In the genomic region with DNA sequence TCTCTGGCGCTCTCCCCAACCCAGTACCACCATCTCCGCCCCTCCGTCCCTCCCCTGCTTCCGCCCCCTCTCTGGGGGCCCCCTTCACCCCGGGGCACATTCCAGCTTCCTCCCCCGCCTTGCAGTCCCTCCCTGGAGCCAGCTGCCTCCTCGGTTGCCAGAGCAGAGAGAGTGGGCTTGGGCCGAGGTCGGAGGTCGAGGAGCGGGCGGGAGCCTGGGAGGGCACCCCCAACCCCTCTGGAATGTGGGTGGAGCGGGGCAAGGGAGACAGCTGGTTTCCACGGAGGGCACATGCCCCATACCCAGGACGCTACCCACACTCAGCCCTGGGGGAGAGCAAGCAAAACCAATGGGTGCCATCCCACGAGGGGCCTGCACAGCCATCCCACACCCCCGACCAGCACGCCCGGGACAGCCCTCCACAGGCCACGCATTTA, we compare ENCODE assay signal across 9 cellular contexts. TPM values are rescaled to one million over a fixed set of nuclear protein-coding genes. Genes with fewer than 3 reads are reported as not detected.
A peak's percentile ranks its signal among the peaks of the same experiment; 100 is the strongest.
DNase-seq lines count a peak whose midpoint lies in the region; ATAC-seq and TF ChIP-seq lines count a peak whose summit lies in the region.
"Had no signal": no experiment of that assay in that cellular context is flagged by ENCODE, and none has a peak within 500 bp of the region (broad histone marks: within the 10 kb centered on the region; RNA-seq: fewer than 3 reads in every experiment).

No MANE protein-coding gene starts in this region.

- no peak overlapping the region for H3K4me3 ChIP-seq in CD4-positive, CD25-positive, alpha-beta regulatory T cell (ENCODE audit: low read depth, low read length)
- H3K4me3 ChIP-seq in OCI-LY7 (ENCODE audit: low read depth, low read length, poor library complexity, severe bottlenecking) (peak overlapping the region; percentile 78), endodermal cell (ENCODE audit: low read length) (peak overlapping the region; percentile 84), osteoblast (ENCODE audit: insufficient read depth, low read length) (peak overlapping the region; percentile 80)

- intact Hi-C loops in OCI-LY7 (cut with micrococcal nuclease; ENCODE audit: unreplicated experiment): loop anchor here (10.0 kb wide), 1 partner anchor 238 kb away; a partner anchor contains a TSS

- POLR2A ChIA-PET in OCI-LY7 (lab: Charles Lee): interaction anchor here (0.6 kb wide), 1 partner anchor 152 kb away, joined by 3 read pairs; no protein-coding TSS in a partner anchor

- no peak for TF ChIP-seq CTCF in OCI-LY7 (conservative IDR thresholded peaks at IDR 0.05; ENCODE audit: low read length)
- no peak for TF ChIP-seq CTCF in endodermal cell (conservative IDR thresholded peaks at IDR 0.05)
- TF ChIP-seq CTCF in osteoblast (IDR thresholded peaks at IDR 0.05; ENCODE audit: extremely low read depth, low read depth, low read length): no peak

- no peaks in the 10 kb centered on the region for H3K9me3 ChIP-seq in CD4-positive, CD25-positive, alpha-beta regulatory T cell (ENCODE audit: control insufficient read depth in 2 of 2, low read length in 2 of 2)
- no peaks in the 10 kb centered on the region for H3K9me3 ChIP-seq in OCI-LY7 (ENCODE audit: low read length)
- H3K9me3 ChIP-seq in endodermal cell (ENCODE audit: control insufficient read depth, low read length): no peaks in the 10 kb centered on the region
- no peaks in the 10 kb centered on the region for H3K9me3 ChIP-seq in osteoblast (ENCODE audit: low read depth, low read length)

- no peaks in the 10 kb centered on the region for H3K36me3 Mint-ChIP-seq in CD4-positive, CD25-positive, alpha-beta regulatory T cell
- peaks cover 11% of the 10 kb centered on the region for H3K36me3 Mint-ChIP-seq in endodermal cell (ENCODE audit: low read depth)

- no peak for ATAC-seq in CD4-positive, CD25-positive, alpha-beta regulatory T cell (ENCODE audit: low read depth in 2 of 2)
- ATAC-seq in GM19351 (IDR thresholded peaks at IDR 0.05; ENCODE audit: unreplicated experiment) (no peak), HG02763 (IDR thresholded peaks at IDR 0.05; ENCODE audit: unreplicated experiment) (no peak)

- H3K79me2 ChIP-seq in OCI-LY7 (ENCODE audit: insufficient read depth, low read depth, low read length) (peaks cover 26% of the 10 kb centered on the region; the same call in 1 of the 2 replicates), osteoblast (ENCODE audit: insufficient read depth, low read length) (peaks cover 9% of the 10 kb centered on the region)

- peaks cover 0 to 66% (median 21%) of the 10 kb centered on the region in 4 donors for H3K4me1 Mint-ChIP-seq in CD4-positive, CD25-positive, alpha-beta regulatory T cell
- peaks cover 42% of the 10 kb centered on the region for H3K4me1 Mint-ChIP-seq in endodermal cell

- 28 to 62% methylated on average over 4 to 20 of the region's 20 CpGs for WGBS in endodermal cell (ENCODE audit: insufficient coverage in 1 of 2, insufficient read length in 1 of 2), 2 experiments

- no peak overlapping the region for H2AFZ ChIP-seq in OCI-LY7 (ENCODE audit: low read length)
- H2AFZ ChIP-seq in osteoblast (ENCODE audit: low read length): no peak overlapping the region

- H3K36me3 ChIP-seq in CD4-positive, CD25-positive, alpha-beta regulatory T cell (ENCODE audit: control insufficient read depth, insufficient read depth, low read length): peaks cover 1% of the 10 kb centered on the region
- H3K36me3 ChIP-seq in OCI-LY7 (ENCODE audit: insufficient read depth, low read length) (peaks cover 14% of the 10 kb centered on the region; the same call in 1 of the 2 replicates), endodermal cell (ENCODE audit: control insufficient read depth, insufficient read depth, low read length) (peaks cover 11% of the 10 kb centered on the region), osteoblast (ENCODE audit: insufficient read depth, low read length) (peaks cover 7% of the 10 kb centered on the region)

- H3K4me2 ChIP-seq in OCI-LY7 (ENCODE audit: low read length) (peak overlapping the region; percentile 83), osteoblast (ENCODE audit: insufficient read depth, low read length) (peak overlapping the region; percentile 89)

- no TSS peak for BruUV-seq in OCI-LY7 (replicated peaks; lab: Mats Ljungman, UMichigan)

- DNase-seq in CD4-positive, CD25-positive, alpha-beta regulatory T cell: no peak
- DNase-seq in OCI-LY7 (ENCODE audit: low spot score): peak; percentile 32
- no peak for DNase-seq in endodermal cell
- no peak for DNase-seq in osteoblast (ENCODE audit: insufficient read length, low spot score, missing footprints)
- DNase-seq in SKM-1 treated with dmso at 0.1 percent for 144 hours (lab: John Stamatoyannopoulos, UW; ENCODE audit: unreplicated experiment): no peak
- no peak for DNase-seq in OCI-M1 (lab: John Stamatoyannopoulos, UW)
- DNase-seq: stimulated activated CD4-positive, alpha-beta T cell treated with anti-CD3 and anti-CD28 coated beads, Interleukin-4, amount 100 ng/mL, for 4 hours had no signal

- no peaks in the 10 kb centered on the region for H3K27me3 ChIP-seq in CD4-positive, CD25-positive, alpha-beta regulatory T cell (ENCODE audit: control insufficient read depth, insufficient read depth, low read length)
- H3K27me3 ChIP-seq in endodermal cell (ENCODE audit: control insufficient read depth, insufficient read depth, low read length, poor library complexity, severe bottlenecking) (peaks cover 7% of the 10 kb centered on the region), osteoblast (ENCODE audit: insufficient read depth, low read length) (no peaks in the 10 kb centered on the region)

- H4K20me1 ChIP-seq in OCI-LY7 (ENCODE audit: insufficient read depth, low read length): no peaks in the 10 kb centered on the region
- peaks cover 16% of the 10 kb centered on the region for H4K20me1 ChIP-seq in osteoblast (ENCODE audit: insufficient read depth, low read length)

- H3K4me1 ChIP-seq in CD4-positive, CD25-positive, alpha-beta regulatory T cell (ENCODE audit: control insufficient read depth, insufficient read depth, low read length, poor library complexity, severe bottlenecking): peaks cover 70% of the 10 kb centered on the region
- H3K4me1 ChIP-seq in OCI-LY7 (ENCODE audit: insufficient read depth, low read length, poor library complexity, severe bottlenecking): peaks cover 83% of the 10 kb centered on the region
- H3K4me1 ChIP-seq in endodermal cell (ENCODE audit: control insufficient read depth, insufficient read depth, low read length): peaks cover 28% of the 10 kb centered on the region
- peaks cover 50% of the 10 kb centered on the region for H3K4me1 ChIP-seq in osteoblast (ENCODE audit: insufficient read depth, low read length)

- H3K27ac ChIP-seq in CD4-positive, CD25-positive, alpha-beta regulatory T cell (ENCODE audit: insufficient read depth, low read length, poor library complexity, severe bottlenecking): peak overlapping the region; percentile 100
- peak overlapping the region; percentile 93 for H3K27ac ChIP-seq in OCI-LY7 (ENCODE audit: low read depth, low read length, poor library complexity, severe bottlenecking)
- H3K27ac ChIP-seq in endodermal cell (ENCODE audit: low read depth, low read length): peak overlapping the region; percentile 35
- H3K27ac ChIP-seq in osteoblast (ENCODE audit: low read depth, low read length): peak overlapping the region; percentile 93

- H3K9ac ChIP-seq in endodermal cell (ENCODE audit: extremely low read depth, low read length, poor library complexity, severe bottlenecking): no peak overlapping the region

- H3K27ac Mint-ChIP-seq in CD4-positive, CD25-positive, alpha-beta regulatory T cell: no peak overlapping the region
- no peak overlapping the region for H3K27ac Mint-ChIP-seq in endodermal cell

- peaks cover 16% of the 10 kb centered on the region for H3K27me3 Mint-ChIP-seq in CD4-positive, CD25-positive, alpha-beta regulatory T cell
- H3K27me3 Mint-ChIP-seq in endodermal cell (ENCODE audit: insufficient read depth): peaks cover 7% of the 10 kb centered on the region

- H3K9me2 ChIP-seq in OCI-LY7 (ENCODE audit: insufficient read depth, low read length): no peaks in the 10 kb centered on the region

- H3K9me3 Mint-ChIP-seq in CD4-positive, CD25-positive, alpha-beta regulatory T cell: peaks cover 0 to 2% (median 0%) of the 10 kb centered on the region in 7 donors
- no peaks in the 10 kb centered on the region for H3K9me3 Mint-ChIP-seq in endodermal cell

- CTCF ChIA-PET in OCI-LY7 (lab: Charles Lee; ENCODE audit: unreplicated experiment): interaction anchor here (1.2 kb wide), 1 partner anchor 10 kb away, joined by 5 read pairs; no protein-coding TSS in a partner anchor

- H3K4me3 Mint-ChIP-seq in CD4-positive, CD25-positive, alpha-beta regulatory T cell: peak overlapping the region in 2 of 4 donors; percentile 21 to 60
- H3K4me3 Mint-ChIP-seq in endodermal cell: peak overlapping the region; percentile 70

RNA-seq across cellular contexts. Expression of a gene that starts 6.4 kb away (rescaled TPM):
- 497 TPM for total RNA-seq in CD4-positive, CD25-positive, alpha-beta regulatory T cell
- 100 to 1,000 TPM; 172 to 243 (median 210) TPM for polyA plus RNA-seq in CD4-positive, CD25-positive, alpha-beta regulatory T cell
- 278 and 287 TPM in 2 replicates for total RNA-seq in OCI-LY7 (2014; rRNA removed; shearing (Covaris generic))
- total RNA-seq in OCI-LY7 (2022) (309 and 321 TPM in 2 replicates), endodermal cell (100 to 1,000 TPM; 282 to 301 TPM), osteoblast (300 and 380 TPM in 2 replicates)
- 403 TPM for polyA plus RNA-seq in endodermal cell (2013, experiment 1 of 2)
- 310 TPM for polyA plus RNA-seq in endodermal cell (2013, experiment 2 of 2)

RNA-seq across cellular contexts. Expression of a gene that starts 12.6 kb away (rescaled TPM):
- 44.2 TPM for total RNA-seq in CD4-positive, CD25-positive, alpha-beta regulatory T cell
- polyA plus RNA-seq in CD4-positive, CD25-positive, alpha-beta regulatory T cell: 10 to 100 TPM; 72.9 to 91.3 (median 88.4) TPM
- 52.6 and 53.2 TPM in 2 replicates for total RNA-seq in OCI-LY7 (2014; rRNA removed; shearing (Covaris generic))
- total RNA-seq in OCI-LY7 (2022) (79.8 and 81.5 TPM in 2 replicates), endodermal cell (10 to 100 TPM; 45.1 to 46.0 TPM), osteoblast (21.8 and 25.0 TPM in 2 replicates)
- polyA plus RNA-seq in endodermal cell (2013, experiment 1 of 2): 18.2 TPM
- 19.0 TPM for polyA plus RNA-seq in endodermal cell (2013, experiment 2 of 2)

RNA-seq across cellular contexts. Expression of a gene that starts 14.3 kb away (rescaled TPM):
- 126 TPM for total RNA-seq in CD4-positive, CD25-positive, alpha-beta regulatory T cell
- 1 to 10 TPM; 1.4 to 3.4 (median 1.8) TPM for polyA plus RNA-seq in CD4-positive, CD25-positive, alpha-beta regulatory T cell
- total RNA-seq in OCI-LY7 (2014; rRNA removed; shearing (Covaris generic)): 11.7 and 20.3 TPM in 2 replicates
- total RNA-seq in OCI-LY7 (2022) (70.9 and 75.8 TPM in 2 replicates), endodermal cell (100 to 1,000 TPM; 183 to 185 TPM), osteoblast (14.4 and 19.9 TPM in 2 replicates)
- 126 TPM for polyA plus RNA-seq in endodermal cell (2013, experiment 1 of 2)
- polyA plus RNA-seq in endodermal cell (2013, experiment 2 of 2): 115 TPM

RNA-seq across cellular contexts. Expression of a gene that starts 21.2 kb away (rescaled TPM):
- 124 TPM for total RNA-seq in CD4-positive, CD25-positive, alpha-beta regulatory T cell
- polyA plus RNA-seq in CD4-positive, CD25-positive, alpha-beta regulatory T cell: 100 to 1,000 TPM; 208 to 236 (median 223) TPM
- 51.8 and 82.1 TPM in 2 replicates for total RNA-seq in OCI-LY7 (2014; rRNA removed; shearing (Covaris generic))
- total RNA-seq in OCI-LY7 (2022): 207 and 266 TPM in 2 replicates
- 100 to 1,000 TPM; 144 to 159 TPM for total RNA-seq in endodermal cell
- 108 TPM for polyA plus RNA-seq in endodermal cell (2013, experiment 1 of 2)
- 96.0 TPM for polyA plus RNA-seq in endodermal cell (2013, experiment 2 of 2)
- total RNA-seq in osteoblast: 12.4 and 13.8 TPM in 2 replicates

RNA-seq across cellular contexts. Expression of a gene that starts 23.0 kb away (rescaled TPM):
- not detected for total RNA-seq in CD4-positive, CD25-positive, alpha-beta regulatory T cell
- not detected for polyA plus RNA-seq in CD4-positive, CD25-positive, alpha-beta regulatory T cell
- total RNA-seq in OCI-LY7 (2014; rRNA removed; shearing (Covaris generic)): not detected in 2 replicates
- total RNA-seq in OCI-LY7 (2022) (not detected in 2 replicates), endodermal cell (10 to 100 TPM; 28.6 to 30.7 TPM), osteoblast (not detected in 2 replicates)
- polyA plus RNA-seq in endodermal cell (2013, experiment 1 of 2): 36.1 TPM
- 33.9 TPM for polyA plus RNA-seq in endodermal cell (2013, experiment 2 of 2)

Comparison
In these comparisons a context has a peak if more than half of its experiments do, and no peak if none do; other contexts are left out.
1. H3K27ac ChIP-seq: peak in every context shown above with its lines; median percentile 100 in CD4-positive, CD25-positive, alpha-beta regulatory T cell; 93 in OCI-LY7; 93 in osteoblast; 35 in endodermal cell.